In the genomic region with DNA sequence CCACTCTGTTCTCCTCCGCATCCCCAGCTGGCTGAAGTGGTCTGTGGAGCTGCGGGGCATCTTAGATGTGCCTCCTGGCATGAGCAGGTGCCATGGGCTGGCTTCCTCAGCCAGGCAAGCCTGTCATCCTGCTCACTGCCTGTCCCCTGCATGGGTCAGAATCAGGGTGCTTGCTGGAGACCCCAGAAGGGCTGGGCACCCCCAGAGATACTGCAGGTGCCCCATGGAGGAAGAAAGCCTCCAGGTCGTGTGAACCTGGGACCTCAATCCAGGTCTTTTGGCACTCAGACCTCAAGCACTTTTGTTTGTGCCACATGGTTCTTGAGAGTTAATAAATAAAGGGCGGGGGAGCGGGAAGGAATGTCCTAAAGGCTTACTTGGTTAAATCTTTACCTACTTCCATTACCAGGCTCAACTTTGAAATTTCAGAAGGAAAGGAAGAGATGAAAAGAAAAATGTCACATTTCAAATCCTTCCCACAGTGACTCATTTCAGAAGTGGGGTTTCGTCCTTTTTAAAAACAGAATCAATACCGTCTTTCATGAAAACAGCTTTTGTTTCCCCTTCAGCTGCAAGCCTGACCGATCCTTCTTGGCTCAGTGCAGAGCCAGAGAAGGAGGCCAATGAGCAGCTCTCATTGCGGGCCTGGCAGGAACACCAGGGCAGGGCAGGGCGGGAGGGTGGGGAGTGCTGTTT, we compare ENCODE assay signal across 8 cellular contexts.
DNase-seq lines count a peak whose midpoint lies in the region; ATAC-seq and FAIRE-seq lines count a peak whose summit lies in the region.

No MANE protein-coding gene starts in this region.

- peaks cover 7 to 19% of the 10 kb centered on the region in 2 donors for H3K9me3 Mint-ChIP-seq in stimulated activated naive CD8-positive, alpha-beta T cell treated with anti-CD3 and anti-CD28 coated beads, Interleukin-15, amount 100 ng/mL, for 72 hours

- peak overlapping the region in 1 of 2 donors; percentile 21 for H3K4me3 Mint-ChIP-seq in stimulated activated naive CD8-positive, alpha-beta T cell treated with anti-CD3 and anti-CD28 coated beads, Interleukin-15, amount 100 ng/mL, for 72 hours

- peak; percentile 33 for ATAC-seq in stimulated activated naive CD8-positive, alpha-beta T cell treated with anti-CD3 and anti-CD28 coated beads, Interleukin-15, amount 100 ng/mL, for 72 hours
- no peak for ATAC-seq in stimulated activated naive CD8-positive, alpha-beta T cell treated with anti-CD3 and anti-CD28 coated beads, Interleukin-15, Interleukin-2, amounts not matched to agents 100 U/mL and 50 U/mL, for 24 hours
- ATAC-seq in HG03342 (IDR thresholded peaks at IDR 0.05; ENCODE audit: unreplicated experiment) = peak; percentile 93

- FAIRE-seq in frontal cortex (lab: Jason Lieb, UNC) = no peak

- no peak for DNase-seq in stimulated activated naive CD8-positive, alpha-beta T cell treated with anti-CD3 and anti-CD28 coated beads, Interleukin-15, amount 100 ng/mL, for 72 hours
- DNase-seq in stimulated activated naive CD8-positive, alpha-beta T cell treated with anti-CD3 and anti-CD28 coated beads, Interleukin-15, Interleukin-2, amounts not matched to agents 100 U/mL and 50 U/mL, for 24 hours = no peak
- DNase-seq in frontal cortex (ENCODE audit: low spot score in 2 of 2) (peak; percentile 59 to 72), superior temporal gyrus (ENCODE audit: extremely low spot score) (peak; percentile 85), cortex of kidney (lab: John Stamatoyannopoulos, UW) (no peak), retina (no peak), NCI-H1092 (lab: John Stamatoyannopoulos, UW) (no peak)

- no peak overlapping the region for H3K27ac Mint-ChIP-seq in stimulated activated naive CD8-positive, alpha-beta T cell treated with anti-CD3 and anti-CD28 coated beads, Interleukin-15, amount 100 ng/mL, for 72 hours

- peaks cover 33% of the 10 kb centered on the region for H3K27me3 Mint-ChIP-seq in stimulated activated naive CD8-positive, alpha-beta T cell treated with anti-CD3 and anti-CD28 coated beads, Interleukin-15, amount 100 ng/mL, for 72 hours

- H3K4me1 Mint-ChIP-seq in stimulated activated naive CD8-positive, alpha-beta T cell treated with anti-CD3 and anti-CD28 coated beads, Interleukin-15, amount 100 ng/mL, for 72 hours = no peaks in the 10 kb centered on the region

Comparison
In these comparisons a context has a peak if more than half of its experiments do, and no peak if none do; other contexts are left out.
1. DNase-seq: peak in frontal cortex (2 of 2) and superior temporal gyrus (single experiment); none in stimulated activated naive CD8-positive, alpha-beta T cell treated with anti-CD3 and anti-CD28 coated beads, Interleukin-15, amount 100 ng/mL, for 72 hours (0 of 2), stimulated activated naive CD8-positive, alpha-beta T cell treated with anti-CD3 and anti-CD28 coated beads, Interleukin-15, Interleukin-2, amounts not matched to agents 100 U/mL and 50 U/mL, for 24 hours (single experiment), cortex of kidney (single experiment), retina (single experiment) and NCI-H1092 (single experiment).